ENCODE assay signal across 23 cellular contexts in the genomic region with DNA sequence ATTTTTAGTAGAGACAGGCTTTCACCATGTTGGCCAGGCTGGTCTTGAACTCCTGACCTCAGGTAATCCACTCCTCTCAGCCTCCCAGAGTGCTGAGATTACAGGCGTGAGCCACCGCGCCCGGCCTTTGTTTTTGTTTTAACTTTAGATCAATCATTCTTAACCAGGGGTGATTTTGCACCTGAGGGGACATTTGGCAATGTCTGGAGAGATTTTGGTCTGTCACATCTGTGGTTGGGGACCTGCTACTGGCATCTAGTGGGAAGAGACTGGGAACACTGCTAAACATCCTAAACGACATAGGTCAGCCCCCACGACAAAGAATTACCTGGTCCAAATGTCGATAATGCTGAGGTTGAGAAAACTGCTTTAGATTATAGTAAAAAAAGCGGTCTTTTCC.
DNase-seq lines count a peak whose midpoint lies in the region; ATAC-seq, FAIRE-seq and TF ChIP-seq lines count a peak whose summit lies in the region.
"Had no signal": no experiment of that assay in that cellular context is flagged by ENCODE, and none has a peak within 500 bp of the region (broad histone marks: within the 10 kb centered on the region; RNA-seq: fewer than 3 reads in every experiment).

No MANE protein-coding gene starts in this region.

- in situ Hi-C loops in HepG2 (cut with HindIII; ENCODE audit: extremely low pct_ligation_motif_present, low pct_unique_long_range_greater_than_20kb): no loop called here

- H3K27ac Mint-ChIP-seq in endodermal cell (no peak overlapping the region), progenitor cell of endocrine pancreas (peak overlapping the region; percentile 9)
- H3K27ac Mint-ChIP-seq in naive thymus-derived CD4-positive, alpha-beta T cell: no peak overlapping the region
- H3K27ac Mint-ChIP-seq: CD4-positive, alpha-beta memory T cell had no signal

- POLR2A ChIA-PET in HepG2 (lab: Yijun Ruan, JAX): no interaction called here
- POLR2A ChIA-PET in naive thymus-derived CD4-positive, alpha-beta T cell (lab: Charles Lee): no interaction called here

- H3K4me1 ChIP-seq in HepG2 (ENCODE audit: insufficient read depth, low read length) (peaks cover 14% of the 10 kb centered on the region), right lobe of liver (peaks cover 0 to 4% (median 0%) of the 10 kb centered on the region in 4 donors), endodermal cell (ENCODE audit: control insufficient read depth, insufficient read depth, low read length) (peaks cover 3% of the 10 kb centered on the region), heart right ventricle (peaks cover 0 to 42% (median 12%) of the 10 kb centered on the region in 9 donors)
- no peaks in the 10 kb centered on the region for H3K4me1 ChIP-seq in naive thymus-derived CD4-positive, alpha-beta T cell (ENCODE audit: control insufficient read depth in 2 of 2, insufficient read depth in 2 of 2, low read length in 2 of 2)
- H3K4me1 ChIP-seq: BLaER1 had no signal

- H3K4me3 Mint-ChIP-seq in endodermal cell (no peak overlapping the region), progenitor cell of endocrine pancreas (ENCODE audit: low read depth) (no peak overlapping the region)
- H3K4me3 Mint-ChIP-seq in naive thymus-derived CD4-positive, alpha-beta T cell: no peak overlapping the region
- H3K4me3 Mint-ChIP-seq: CD4-positive, alpha-beta memory T cell had no signal

- H3K4me1 Mint-ChIP-seq in endodermal cell (peaks cover 15% of the 10 kb centered on the region), progenitor cell of endocrine pancreas (ENCODE audit: low read depth) (peaks cover 19% of the 10 kb centered on the region)
- H3K4me1 Mint-ChIP-seq in naive thymus-derived CD4-positive, alpha-beta T cell: peaks cover 0 to 7% (median 4%) of the 10 kb centered on the region in 7 donors

- peaks cover 59% of the 10 kb centered on the region for H4K20me1 ChIP-seq in HepG2 (ENCODE audit: insufficient read depth, low read length)
- H4K20me1 ChIP-seq: BLaER1 had no signal

- no TSS peak for BruUV-seq in HepG2 (replicated peaks; lab: Mats Ljungman, UMichigan)

- no peaks in the 10 kb centered on the region for H3K79me2 ChIP-seq in HepG2 (ENCODE audit: insufficient read depth, low read length)

- DNase-seq in HepG2 (ENCODE audit: low spot score): no peak
- no peak for DNase-seq in right lobe of liver
- DNase-seq in endodermal cell: peak; percentile 54
- no peak for DNase-seq in progenitor cell of endocrine pancreas (ENCODE audit: low spot score, unreplicated experiment)
- DNase-seq in GM10266 (ENCODE audit: extremely low spot score): no peak
- no peak for DNase-seq in AG08395 (ENCODE audit: low spot score)
- DNase-seq in heart right ventricle: no peak
- DNase-seq in naive thymus-derived CD4-positive, alpha-beta T cell: no peak
- DNase-seq: CD4-positive, alpha-beta memory T cell; COR-L47; GDM1; KBM-7; MG63; NCI-H1105 treated with DMSO at 0.1 percent for 48 hours; NCI-H2029; NCI-H446; NCI-H524 treated with DMSO at 0.1 percent for 48 hours; NCI-H82; NK-92 treated with Interleukin-12 subunit alpha and Interleukin-12 subunit beta, amount 100 ng/mL, for 24 hours; PC-3 had no signal

- H3K27ac ChIP-seq in HepG2 (ENCODE audit: extremely low read length, insufficient read depth, low read length) (no peak overlapping the region), right lobe of liver (no peak overlapping the region), endodermal cell (ENCODE audit: low read depth, low read length) (no peak overlapping the region), heart right ventricle (peak overlapping the region in 5 of 10 donors; percentile 6 to 85 (median 11))
- H3K27ac ChIP-seq in naive thymus-derived CD4-positive, alpha-beta T cell (ENCODE audit: low read depth, low read length): no peak overlapping the region
- H3K27ac ChIP-seq: BLaER1, SJSA1 had no signal

- 91% methylated on average over 8 of the region's 8 CpGs for WGBS in HepG2 (ENCODE audit: low lambda C conversion rate)
- WGBS in right lobe of liver (ENCODE audit: insufficient coverage, low coverage, low lambda C conversion rate, missing lambda C conversion rate): 87% methylated on average over 8 of the region's 8 CpGs
- WGBS in endodermal cell (ENCODE audit: insufficient coverage in 1 of 2, insufficient read length in 1 of 2), 2 experiments: 80 to 85% methylated on average over 2 to 7 of the region's 8 CpGs
- 75 to 84% methylated on average over 8 of the region's 8 CpGs for WGBS in heart right ventricle, 2 donors

- no peak for TF ChIP-seq RAD21 in HepG2 (CRISPR knock-in tag; IDR thresholded peaks at IDR 0.05)

- H3K27me3 ChIP-seq in HepG2 (ENCODE audit: control insufficient read depth in 1 of 2, insufficient read depth in 2 of 2, low read length in 2 of 2): no peaks in the 10 kb centered on the region; a peak in 1 of 5 replicates
- no peaks in the 10 kb centered on the region for H3K27me3 ChIP-seq in right lobe of liver
- H3K27me3 ChIP-seq in endodermal cell (ENCODE audit: control insufficient read depth, insufficient read depth, low read length, poor library complexity, severe bottlenecking): no peaks in the 10 kb centered on the region
- H3K27me3 ChIP-seq in heart right ventricle: no peaks in the 10 kb centered on the region
- H3K27me3 ChIP-seq in naive thymus-derived CD4-positive, alpha-beta T cell (ENCODE audit: control insufficient read depth in 2 of 2, insufficient read depth in 2 of 2, low read length in 2 of 2): no peaks in the 10 kb centered on the region
- H3K27me3 ChIP-seq: BLaER1, MG63, SJSA1 had no signal

- H2AFZ ChIP-seq in HepG2 (ENCODE audit: low read length): no peak overlapping the region

- H3K36me3 ChIP-seq in HepG2 (replicated peaks in 1 of 2; ENCODE audit: control insufficient read depth in 1 of 2, insufficient read depth in 2 of 2, low read length in 2 of 2): peaks cover 0 to 4% of the 10 kb centered on the region in 2 experiments; a peak in 1 of 5 replicates
- no peaks in the 10 kb centered on the region for H3K36me3 ChIP-seq in right lobe of liver
- H3K36me3 ChIP-seq in endodermal cell (ENCODE audit: control insufficient read depth, insufficient read depth, low read length): peaks cover 9% of the 10 kb centered on the region
- H3K36me3 ChIP-seq in heart right ventricle: no peaks in the 10 kb centered on the region
- no peaks in the 10 kb centered on the region for H3K36me3 ChIP-seq in naive thymus-derived CD4-positive, alpha-beta T cell (ENCODE audit: control insufficient read depth in 2 of 3, insufficient read depth in 3 of 3, low read length in 3 of 3)
- H3K36me3 ChIP-seq: BLaER1, MG63 had no signal

- no peak overlapping the region for H3K9ac ChIP-seq in HepG2 (ENCODE audit: insufficient read depth, low read depth, low read length)
- no peak overlapping the region for H3K9ac ChIP-seq in endodermal cell (ENCODE audit: extremely low read depth, low read length, poor library complexity, severe bottlenecking)
- H3K9ac ChIP-seq: BLaER1 had no signal

- H3K9me3 ChIP-seq in HepG2 (ENCODE audit: low read length) (no peaks in the 10 kb centered on the region), right lobe of liver (no peaks in the 10 kb centered on the region), endodermal cell (ENCODE audit: control insufficient read depth, low read length) (peaks cover 21% of the 10 kb centered on the region), heart right ventricle (peaks cover 0 to 8% (median 0%) of the 10 kb centered on the region in 11 donors)
- no peaks in the 10 kb centered on the region for H3K9me3 ChIP-seq in naive thymus-derived CD4-positive, alpha-beta T cell (ENCODE audit: control insufficient read depth in 2 of 3, low read length in 3 of 3)
- H3K9me3 ChIP-seq: SJSA1 had no signal

- no peak for ATAC-seq in HepG2
- no peak for ATAC-seq in right lobe of liver
- no peak for ATAC-seq in heart right ventricle
- ATAC-seq in naive thymus-derived CD4-positive, alpha-beta T cell: no peak

- TF ChIP-seq CTCF in HepG2 (CRISPR knock-in tag; IDR thresholded peaks at IDR 0.05) (no peak), right lobe of liver (IDR thresholded peaks at IDR 0.05) (no peak), endodermal cell (conservative IDR thresholded peaks at IDR 0.05) (peak; percentile 54), progenitor cell of endocrine pancreas (IDR thresholded peaks at IDR 0.05; ENCODE audit: unreplicated experiment) (no peak), GM10266 (IDR thresholded peaks at IDR 0.05; ENCODE audit: control insufficient read depth, insufficient read depth, low read depth, missing control alignments) (no peak), heart right ventricle (IDR thresholded peaks at IDR 0.05) (no peak)

- H3K36me3 Mint-ChIP-seq in endodermal cell (ENCODE audit: low read depth) (peaks cover 35% of the 10 kb centered on the region), progenitor cell of endocrine pancreas (ENCODE audit: insufficient read depth) (peaks cover 9% of the 10 kb centered on the region)
- peaks cover 1 to 23% (median 14%) of the 10 kb centered on the region in 5 donors for H3K36me3 Mint-ChIP-seq in naive thymus-derived CD4-positive, alpha-beta T cell

- no peak overlapping the region for H3K4me2 ChIP-seq in HepG2 (ENCODE audit: low read depth, low read length)
- H3K4me2 ChIP-seq: BLaER1 had no signal

- TF ChIP-seq EP300 in HepG2 (IDR thresholded peaks at IDR 0.05; ENCODE audit: low read depth in 2 of 2, low read length in 2 of 2) (no peak), HepG2 (CRISPR knock-in tag; IDR thresholded peaks at IDR 0.05; ENCODE audit: borderline replicate concordance) (no peak)

- no peak overlapping the region for H3K4me3 ChIP-seq in HepG2 (replicated peaks in 1 of 3; ENCODE audit: insufficient read depth in 1 of 3, low read depth in 2 of 3, low read length in 3 of 3)
- no peak overlapping the region for H3K4me3 ChIP-seq in right lobe of liver
- H3K4me3 ChIP-seq in endodermal cell (ENCODE audit: low read length): no peak overlapping the region
- H3K4me3 ChIP-seq in heart right ventricle: no peak overlapping the region
- H3K4me3 ChIP-seq in naive thymus-derived CD4-positive, alpha-beta T cell (ENCODE audit: low read length): no peak overlapping the region
- H3K4me3 ChIP-seq: BLaER1, MG63, SJSA1 had no signal

- no peak for FAIRE-seq in HepG2 (lab: Jason Lieb, UNC)
- FAIRE-seq: GM12892 had no signal

- TF ChIP-seq POLR2A in HepG2 (IDR thresholded peaks at IDR 0.05; ENCODE audit: insufficient read depth in 1 of 2, low read depth in 2 of 2, low read length in 2 of 2) (no peak), right lobe of liver (IDR thresholded peaks at IDR 0.05) (no peak)

- H3K27me3 Mint-ChIP-seq in endodermal cell (ENCODE audit: insufficient read depth) (peaks cover 17% of the 10 kb centered on the region), progenitor cell of endocrine pancreas (peaks cover 63% of the 10 kb centered on the region)
- no peaks in the 10 kb centered on the region for H3K27me3 Mint-ChIP-seq in naive thymus-derived CD4-positive, alpha-beta T cell
- H3K27me3 Mint-ChIP-seq: CD4-positive, alpha-beta memory T cell had no signal

- CTCF ChIA-PET in HepG2 (lab: Yijun Ruan, JAX; ENCODE audit: low intra/inter-chr PET ratio, low total read pairs): no interaction called here
- CTCF ChIA-PET in naive thymus-derived CD4-positive, alpha-beta T cell (lab: Charles Lee): no interaction called here

- peaks cover 22% of the 10 kb centered on the region for H3K9me3 Mint-ChIP-seq in endodermal cell
- peaks cover 14% of the 10 kb centered on the region for H3K9me3 Mint-ChIP-seq in progenitor cell of endocrine pancreas (ENCODE audit: low read depth)
- peaks cover 1 to 18% (median 7%) of the 10 kb centered on the region in 11 donors for H3K9me3 Mint-ChIP-seq in naive thymus-derived CD4-positive, alpha-beta T cell

- intact Hi-C loops in HepG2 (cut with micrococcal nuclease; ENCODE audit: unreplicated experiment): loop anchor here (2.0 to 5.0 kb wide), 2 partner anchors 85 to 101 kb away; no protein-coding TSS in a partner anchor
- intact Hi-C loops in right lobe of liver (cut with DNase I): no loop called here
- intact Hi-C loops in heart right ventricle (cut with DNase I): loop anchor here in 2 of 10 donors (5.0 to 10.0 kb wide), 2 partner anchors 87 to 100 kb away; a partner anchor contains a TSS
- intact Hi-C loops in naive thymus-derived CD4-positive, alpha-beta T cell (cut with micrococcal nuclease): no loop called here
